1 cellular context compared by ENCODE assay signal in genomic region chr19:7074705-7075282, GRCh38.
TF ChIP-seq lines count a peak whose summit lies in the region.

No MANE protein-coding gene starts in this region.

TF ChIP-seq in GM12878, 131 proteins besides CTCF, POLR2A, EP300 and RAD21:
- no peak for TF ChIP-seq HCFC1 (IDR thresholded peaks at IDR 0.05; ENCODE audit: low read length)
- no peak for TF ChIP-seq HDGF (IDR thresholded peaks at IDR 0.05)
- TF ChIP-seq ZNF24 (IDR thresholded peaks at IDR 0.05) = no peak
- no peak for TF ChIP-seq BACH1 (IDR thresholded peaks at IDR 0.05; ENCODE audit: borderline replicate concordance)
- no peak for TF ChIP-seq CEBPB (IDR thresholded peaks at IDR 0.05; ENCODE audit: borderline replicate concordance in 1 of 2, low read depth in 2 of 2, low read length in 2 of 2)
- no peak for TF ChIP-seq RUNX3 (IDR thresholded peaks at IDR 0.05; ENCODE audit: low read length)
- TF ChIP-seq PAX5 (IDR thresholded peaks at IDR 0.05; ENCODE audit: borderline replicate concordance, low read depth, low read length) = no peak
- no peak for TF ChIP-seq TCF3 (IDR thresholded peaks at IDR 0.05; ENCODE audit: borderline replicate concordance, insufficient read depth, low read depth, low read length)
- no peak for TF ChIP-seq MAX (IDR thresholded peaks at IDR 0.05; ENCODE audit: low read depth, low read length)
- no peak for TF ChIP-seq CHD2 (IDR thresholded peaks at IDR 0.05; ENCODE audit: borderline replicate concordance, low read depth, low read length)
- TF ChIP-seq ZBTB11 (CRISPR knock-in tag; IDR thresholded peaks at IDR 0.05) = no peak
- no peak for TF ChIP-seq MEF2A (IDR thresholded peaks at IDR 0.05; ENCODE audit: insufficient read depth, low read depth, low read length)
- TF ChIP-seq NBN (IDR thresholded peaks at IDR 0.05) = no peak
- no peak for TF ChIP-seq CEBPZ (IDR thresholded peaks at IDR 0.05; ENCODE audit: low read depth, low read length)
